1 cellular context compared by ENCODE assay signal in the genomic region with DNA sequence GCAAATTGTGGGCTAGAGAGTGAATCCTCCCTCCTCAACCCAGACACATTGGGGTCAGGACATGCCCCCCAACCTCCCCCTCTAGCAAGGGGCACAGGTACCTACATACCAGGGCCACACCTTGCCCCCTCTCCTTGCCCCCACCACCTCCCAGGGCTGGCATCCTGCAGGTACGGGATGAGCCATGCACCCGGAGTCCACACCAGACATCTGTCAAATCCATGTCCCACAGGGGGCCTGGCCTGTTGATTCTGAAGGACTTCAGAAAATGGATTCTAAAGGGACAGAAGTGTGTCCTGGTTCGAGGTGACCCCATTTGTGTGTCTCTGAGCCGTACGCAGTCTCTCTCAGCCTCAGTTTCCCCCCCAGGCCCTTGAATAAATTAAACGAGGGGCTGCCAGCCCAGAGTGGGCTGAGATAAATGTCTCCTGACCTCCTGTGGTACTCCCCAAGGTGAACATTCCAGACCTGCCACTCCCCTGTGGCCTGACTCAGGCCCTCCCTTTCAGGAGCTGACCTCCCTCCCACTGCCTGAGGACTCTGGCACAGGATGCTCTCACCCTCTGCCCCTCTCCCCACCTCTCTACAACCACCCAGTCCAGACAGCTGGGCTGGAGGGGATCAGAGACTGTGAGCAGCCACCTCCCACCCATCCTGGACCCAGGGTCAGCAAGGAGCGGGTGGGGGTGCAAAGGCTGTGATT.
TF ChIP-seq lines count a peak whose summit lies in the region.

No MANE protein-coding gene starts in this region.

TF ChIP-seq in GM23338, 12 proteins besides CTCF, POLR2A, EP300 and RAD21 (continued from another document):
- TF ChIP-seq, protein P1, sequence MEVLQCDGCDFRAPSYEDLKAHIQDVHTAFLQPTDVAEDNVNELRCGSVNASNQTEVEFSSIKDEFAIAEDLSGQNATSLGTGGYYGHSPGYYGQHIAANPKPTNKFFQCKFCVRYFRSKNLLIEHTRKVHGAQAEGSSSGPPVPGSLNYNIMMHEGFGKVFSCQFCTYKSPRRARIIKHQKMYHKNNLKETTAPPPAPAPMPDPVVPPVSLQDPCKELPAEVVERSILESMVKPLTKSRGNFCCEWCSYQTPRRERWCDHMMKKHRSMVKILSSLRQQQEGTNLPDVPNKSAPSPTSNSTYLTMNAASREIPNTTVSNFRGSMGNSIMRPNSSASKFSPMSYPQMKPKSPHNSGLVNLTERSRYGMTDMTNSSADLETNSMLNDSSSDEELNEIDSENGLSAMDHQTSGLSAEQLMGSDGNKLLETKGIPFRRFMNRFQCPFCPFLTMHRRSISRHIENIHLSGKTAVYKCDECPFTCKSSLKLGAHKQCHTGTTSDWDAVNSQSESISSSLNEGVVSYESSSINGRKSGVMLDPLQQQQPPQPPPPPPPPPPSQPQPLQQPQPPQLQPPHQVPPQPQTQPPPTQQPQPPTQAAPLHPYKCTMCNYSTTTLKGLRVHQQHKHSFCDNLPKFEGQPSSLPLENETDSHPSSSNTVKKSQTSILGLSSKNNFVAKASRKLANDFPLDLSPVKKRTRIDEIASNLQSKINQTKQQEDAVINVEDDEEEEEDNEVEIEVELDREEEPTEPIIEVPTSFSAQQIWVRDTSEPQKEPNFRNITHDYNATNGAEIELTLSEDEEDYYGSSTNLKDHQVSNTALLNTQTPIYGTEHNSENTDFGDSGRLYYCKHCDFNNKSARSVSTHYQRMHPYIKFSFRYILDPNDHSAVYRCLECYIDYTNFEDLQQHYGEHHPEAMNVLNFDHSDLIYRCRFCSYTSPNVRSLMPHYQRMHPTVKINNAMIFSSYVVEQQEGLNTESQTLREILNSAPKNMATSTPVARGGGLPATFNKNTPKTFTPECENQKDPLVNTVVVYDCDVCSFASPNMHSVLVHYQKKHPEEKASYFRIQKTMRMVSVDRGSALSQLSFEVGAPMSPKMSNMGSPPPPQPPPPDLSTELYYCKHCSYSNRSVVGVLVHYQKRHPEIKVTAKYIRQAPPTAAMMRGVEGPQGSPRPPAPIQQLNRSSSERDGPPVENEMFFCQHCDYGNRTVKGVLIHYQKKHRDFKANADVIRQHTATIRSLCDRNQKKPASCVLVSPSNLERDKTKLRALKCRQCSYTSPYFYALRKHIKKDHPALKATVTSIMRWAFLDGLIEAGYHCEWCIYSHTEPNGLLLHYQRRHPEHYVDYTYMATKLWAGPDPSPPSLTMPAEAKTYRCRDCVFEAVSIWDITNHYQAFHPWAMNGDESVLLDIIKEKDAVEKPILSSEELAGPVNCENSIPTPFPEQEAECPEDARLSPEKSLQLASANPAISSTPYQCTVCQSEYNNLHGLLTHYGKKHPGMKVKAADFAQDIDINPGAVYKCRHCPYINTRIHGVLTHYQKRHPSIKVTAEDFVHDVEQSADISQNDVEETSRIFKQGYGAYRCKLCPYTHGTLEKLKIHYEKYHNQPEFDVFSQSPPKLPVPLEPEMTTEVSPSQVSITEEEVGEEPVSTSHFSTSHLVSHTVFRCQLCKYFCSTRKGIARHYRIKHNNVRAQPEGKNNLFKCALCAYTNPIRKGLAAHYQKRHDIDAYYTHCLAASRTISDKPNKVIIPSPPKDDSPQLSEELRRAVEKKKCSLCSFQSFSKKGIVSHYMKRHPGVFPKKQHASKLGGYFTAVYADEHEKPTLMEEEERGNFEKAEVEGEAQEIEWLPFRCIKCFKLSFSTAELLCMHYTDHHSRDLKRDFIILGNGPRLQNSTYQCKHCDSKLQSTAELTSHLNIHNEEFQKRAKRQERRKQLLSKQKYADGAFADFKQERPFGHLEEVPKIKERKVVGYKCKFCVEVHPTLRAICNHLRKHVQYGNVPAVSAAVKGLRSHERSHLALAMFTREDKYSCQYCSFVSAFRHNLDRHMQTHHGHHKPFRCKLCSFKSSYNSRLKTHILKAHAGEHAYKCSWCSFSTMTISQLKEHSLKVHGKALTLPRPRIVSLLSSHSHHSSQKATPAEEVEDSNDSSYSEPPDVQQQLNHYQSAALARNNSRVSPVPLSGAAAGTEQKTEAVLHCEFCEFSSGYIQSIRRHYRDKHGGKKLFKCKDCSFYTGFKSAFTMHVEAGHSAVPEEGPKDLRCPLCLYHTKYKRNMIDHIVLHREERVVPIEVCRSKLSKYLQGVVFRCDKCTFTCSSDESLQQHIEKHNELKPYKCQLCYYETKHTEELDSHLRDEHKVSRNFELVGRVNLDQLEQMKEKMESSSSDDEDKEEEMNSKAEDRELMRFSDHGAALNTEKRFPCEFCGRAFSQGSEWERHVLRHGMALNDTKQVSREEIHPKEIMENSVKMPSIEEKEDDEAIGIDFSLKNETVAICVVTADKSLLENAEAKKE (CRISPR knock-in tag; IDR thresholded peaks at IDR 0.05), result no peak
- TF ChIP-seq STAT1 (IDR thresholded peaks at IDR 0.05; ENCODE audit: unreplicated experiment), result no peak
- TF ChIP-seq, protein P2, sequence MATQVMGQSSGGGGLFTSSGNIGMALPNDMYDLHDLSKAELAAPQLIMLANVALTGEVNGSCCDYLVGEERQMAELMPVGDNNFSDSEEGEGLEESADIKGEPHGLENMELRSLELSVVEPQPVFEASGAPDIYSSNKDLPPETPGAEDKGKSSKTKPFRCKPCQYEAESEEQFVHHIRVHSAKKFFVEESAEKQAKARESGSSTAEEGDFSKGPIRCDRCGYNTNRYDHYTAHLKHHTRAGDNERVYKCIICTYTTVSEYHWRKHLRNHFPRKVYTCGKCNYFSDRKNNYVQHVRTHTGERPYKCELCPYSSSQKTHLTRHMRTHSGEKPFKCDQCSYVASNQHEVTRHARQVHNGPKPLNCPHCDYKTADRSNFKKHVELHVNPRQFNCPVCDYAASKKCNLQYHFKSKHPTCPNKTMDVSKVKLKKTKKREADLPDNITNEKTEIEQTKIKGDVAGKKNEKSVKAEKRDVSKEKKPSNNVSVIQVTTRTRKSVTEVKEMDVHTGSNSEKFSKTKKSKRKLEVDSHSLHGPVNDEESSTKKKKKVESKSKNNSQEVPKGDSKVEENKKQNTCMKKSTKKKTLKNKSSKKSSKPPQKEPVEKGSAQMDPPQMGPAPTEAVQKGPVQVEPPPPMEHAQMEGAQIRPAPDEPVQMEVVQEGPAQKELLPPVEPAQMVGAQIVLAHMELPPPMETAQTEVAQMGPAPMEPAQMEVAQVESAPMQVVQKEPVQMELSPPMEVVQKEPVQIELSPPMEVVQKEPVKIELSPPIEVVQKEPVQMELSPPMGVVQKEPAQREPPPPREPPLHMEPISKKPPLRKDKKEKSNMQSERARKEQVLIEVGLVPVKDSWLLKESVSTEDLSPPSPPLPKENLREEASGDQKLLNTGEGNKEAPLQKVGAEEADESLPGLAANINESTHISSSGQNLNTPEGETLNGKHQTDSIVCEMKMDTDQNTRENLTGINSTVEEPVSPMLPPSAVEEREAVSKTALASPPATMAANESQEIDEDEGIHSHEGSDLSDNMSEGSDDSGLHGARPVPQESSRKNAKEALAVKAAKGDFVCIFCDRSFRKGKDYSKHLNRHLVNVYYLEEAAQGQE (IDR thresholded peaks at IDR 0.05; ENCODE audit: unreplicated experiment), result no peak
- no peak for TF ChIP-seq POLR2AphosphoS5 (IDR thresholded peaks at IDR 0.05; ENCODE audit: low read depth)
- TF ChIP-seq ZNF331 (CRISPR knock-in tag; IDR thresholded peaks at IDR 0.05; ENCODE audit: low read depth), result no peak
- no peak for TF ChIP-seq JUNB (IDR thresholded peaks at IDR 0.05; ENCODE audit: unreplicated experiment)
- TF ChIP-seq EZH2 (IDR thresholded peaks at IDR 0.05; ENCODE audit: low read depth, unreplicated experiment), result no peak
- no peak for TF ChIP-seq ZNF114 (CRISPR knock-in tag; IDR thresholded peaks at IDR 0.05)
- TF ChIP-seq EZH2phosphoT487 (IDR thresholded peaks at IDR 0.05; ENCODE audit: unreplicated experiment), result no peak
- TF ChIP-seq CREB1 (CRISPR knock-in tag; IDR thresholded peaks at IDR 0.05; ENCODE audit: low read depth), result no peak
TF ChIP-seq in GM23338: peak in this region for 0.
